17 cellular contexts compared by ENCODE assay signal in the genomic region with DNA sequence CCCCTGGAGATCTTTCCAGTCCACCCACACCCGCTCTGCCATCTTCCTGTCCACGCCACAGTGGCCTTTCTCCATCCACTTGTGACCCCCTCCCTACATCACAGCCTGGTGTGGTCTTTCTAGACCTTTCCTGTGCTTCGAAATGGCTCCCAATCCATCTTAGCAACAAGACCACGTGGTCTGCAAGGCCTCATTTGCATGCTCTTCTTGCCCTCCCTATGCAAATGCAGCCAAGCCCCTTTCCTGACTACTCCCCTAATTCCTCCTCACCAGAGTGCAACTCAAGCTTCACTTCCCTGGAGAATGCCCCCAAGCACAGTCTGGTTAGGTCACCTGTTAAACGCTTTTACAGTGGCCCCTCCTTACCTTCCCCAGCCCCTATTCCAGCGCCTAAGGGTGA. TPM values are rescaled to one million over a fixed set of nuclear protein-coding genes. Genes with fewer than 3 reads are reported as not detected.
DNase-seq lines count a peak whose midpoint lies in the region; ATAC-seq, FAIRE-seq and TF ChIP-seq lines count a peak whose summit lies in the region.
"Had no signal": no experiment of that assay in that cellular context is flagged by ENCODE, and none has a peak within 500 bp of the region (broad histone marks: within the 10 kb centered on the region; RNA-seq: fewer than 3 reads in every experiment).

No MANE protein-coding gene starts in this region.

- H3K27ac Mint-ChIP-seq in activated naive CD4-positive, alpha-beta T cell treated with anti-CD3 and anti-CD28 coated beads for 36 hours, result peak overlapping the region; percentile 22
- peak overlapping the region; percentile 18 to 60 (median 24) for H3K27ac Mint-ChIP-seq in brain
- peak overlapping the region; percentile 96 for H3K27ac Mint-ChIP-seq in stimulated activated effector memory CD8-positive, alpha-beta T cell treated with anti-CD3 and anti-CD28 coated beads, Interleukin-12 subunit alpha, Interleukin-12 subunit beta, amount 100 ng/mL, for 72 hours
- H3K27ac Mint-ChIP-seq: endodermal cell had no signal

- H3K4me1 Mint-ChIP-seq in activated naive CD4-positive, alpha-beta T cell treated with anti-CD3 and anti-CD28 coated beads for 36 hours (ENCODE audit: low read depth), result peaks cover 75% of the 10 kb centered on the region
- H3K4me1 Mint-ChIP-seq in brain, result peaks cover 49% of the 10 kb centered on the region
- H3K4me1 Mint-ChIP-seq in stimulated activated effector memory CD8-positive, alpha-beta T cell treated with anti-CD3 and anti-CD28 coated beads, Interleukin-12 subunit alpha, Interleukin-12 subunit beta, amount 100 ng/mL, for 72 hours, result peaks cover 85% of the 10 kb centered on the region

- FAIRE-seq in D721Med (lab: Jason Lieb, UNC), result no peak
- FAIRE-seq: frontal cortex had no signal

- H3K36me3 Mint-ChIP-seq in activated naive CD4-positive, alpha-beta T cell treated with anti-CD3 and anti-CD28 coated beads for 36 hours (ENCODE audit: low read depth), result peaks cover 63% of the 10 kb centered on the region
- H3K36me3 Mint-ChIP-seq in brain, result peaks cover 56% of the 10 kb centered on the region
- peaks cover 97% of the 10 kb centered on the region for H3K36me3 Mint-ChIP-seq in stimulated activated effector memory CD8-positive, alpha-beta T cell treated with anti-CD3 and anti-CD28 coated beads, Interleukin-12 subunit alpha, Interleukin-12 subunit beta, amount 100 ng/mL, for 72 hours

- H3K9me3 Mint-ChIP-seq in activated naive CD4-positive, alpha-beta T cell treated with anti-CD3 and anti-CD28 coated beads for 36 hours, result no peaks in the 10 kb centered on the region
- H3K9me3 Mint-ChIP-seq in brain, result no peaks in the 10 kb centered on the region
- H3K9me3 Mint-ChIP-seq in stimulated activated effector memory CD8-positive, alpha-beta T cell treated with anti-CD3 and anti-CD28 coated beads, Interleukin-12 subunit alpha, Interleukin-12 subunit beta, amount 100 ng/mL, for 72 hours, result no peaks in the 10 kb centered on the region
- H3K9me3 Mint-ChIP-seq: endodermal cell; stimulated activated naive CD8-positive, alpha-beta T cell treated with anti-CD3 and anti-CD28 coated beads, Interleukin-15, amount 100 ng/mL, for 72 hours had no signal

- no peaks in the 10 kb centered on the region for H3K27me3 Mint-ChIP-seq in activated naive CD4-positive, alpha-beta T cell treated with anti-CD3 and anti-CD28 coated beads for 36 hours (ENCODE audit: low read depth)
- peaks cover 10% of the 10 kb centered on the region for H3K27me3 Mint-ChIP-seq in brain
- H3K27me3 Mint-ChIP-seq: stimulated activated naive CD8-positive, alpha-beta T cell treated with anti-CD3 and anti-CD28 coated beads, Interleukin-15, amount 100 ng/mL, for 72 hours had no signal

- CTCF ChIA-PET in activated naive CD4-positive, alpha-beta T cell treated with anti-CD3 and anti-CD28 coated beads for 36 hours (lab: Charles Lee), result interaction anchor here (1.1 to 3.1 kb wide), 3 partner anchors 17 to 34 kb away, joined by 3 to 13 read pairs (median 4); no protein-coding TSS in a partner anchor
- CTCF ChIA-PET in RWPE1 (lab: Yijun Ruan, JAX), result interaction anchor here (0.6 kb wide), 1 partner anchor 47 kb away, joined by 3 read pairs; no protein-coding TSS in a partner anchor

- H3K27ac ChIP-seq in RWPE1, result peak overlapping the region; percentile 98
- H3K27ac ChIP-seq: cardiac muscle cell had no signal

- no peak overlapping the region for H3K4me3 Mint-ChIP-seq in activated naive CD4-positive, alpha-beta T cell treated with anti-CD3 and anti-CD28 coated beads for 36 hours
- H3K4me3 Mint-ChIP-seq in brain, result peak overlapping the region in 2 of 5 experiments; percentile 4 to 10
- H3K4me3 Mint-ChIP-seq in stimulated activated effector memory CD8-positive, alpha-beta T cell treated with anti-CD3 and anti-CD28 coated beads, Interleukin-12 subunit alpha, Interleukin-12 subunit beta, amount 100 ng/mL, for 72 hours, result peak overlapping the region; percentile 97
- H3K4me3 Mint-ChIP-seq: endodermal cell; stimulated activated naive CD8-positive, alpha-beta T cell treated with anti-CD3 and anti-CD28 coated beads, Interleukin-15, amount 100 ng/mL, for 72 hours had no signal

- intact Hi-C loops in activated naive CD4-positive, alpha-beta T cell treated with anti-CD3 and anti-CD28 coated beads for 36 hours (cut with micrococcal nuclease), result no loop called here

- no peak for ATAC-seq in stimulated activated effector memory CD8-positive, alpha-beta T cell treated with anti-CD3 and anti-CD28 coated beads, Interleukin-12 subunit alpha, Interleukin-12 subunit beta, amount 100 ng/mL, for 72 hours
- ATAC-seq in HG03469 (IDR thresholded peaks at IDR 0.05; ENCODE audit: unreplicated experiment), result no peak
- ATAC-seq: stimulated activated naive CD8-positive, alpha-beta T cell treated with anti-CD3 and anti-CD28 coated beads, Interleukin-15, amount 100 ng/mL, for 72 hours had no signal

- TF ChIP-seq CTCF in RWPE1 (conservative IDR thresholded peaks at IDR 0.05; ENCODE audit: low read depth) (no peak), brain (conservative IDR thresholded peaks at IDR 0.05) (no peak), D721Med (IDR thresholded peaks at IDR 0.05; ENCODE audit: insufficient read depth, missing control alignments) (no peak)

- no peak for DNase-seq in activated naive CD4-positive, alpha-beta T cell treated with anti-CD3 and anti-CD28 coated beads for 36 hours
- no peak for DNase-seq in activated naive CD4-positive, alpha-beta T cell treated with anti-CD3 and anti-CD28 coated beads, Interleukin-2, amount 50 U/mL, for 16 hours
- DNase-seq in RWPE1 (ENCODE audit: low spot score) (no peak), D721Med (ENCODE audit: insufficient read length, low spot score) (no peak), cortex of kidney (lab: John Stamatoyannopoulos, UW) (no peak)
- DNase-seq in stimulated activated effector memory CD8-positive, alpha-beta T cell treated with anti-CD3 and anti-CD28 coated beads, Interleukin-12 subunit alpha, Interleukin-12 subunit beta, amount 100 ng/mL, for 72 hours (ENCODE audit: low spot score in 2 of 2), result no peak
- DNase-seq: activated CD4-positive, CD25-positive, alpha-beta regulatory T cell treated with anti-CD3 and anti-CD28 coated beads, Interleukin-2, amount 50 U/mL, for 72 hours; activated effector memory CD4-positive, alpha-beta T cell treated with Interleukin-2 at 50 U/mL for 16 hours; endodermal cell; KG1; NCI-H146; NCI-H446 treated with DMSO at 0.1 percent for 48 hours; stimulated activated naive CD8-positive, alpha-beta T cell treated with anti-CD3 and anti-CD28 coated beads, Interleukin-15, amount 100 ng/mL, for 72 hours had no signal

- POLR2A ChIA-PET in RWPE1 (lab: Yijun Ruan, JAX; ENCODE audit: low non-redundant PET), result no interaction called here

RNA-seq across cellular contexts. Expression of a gene that starts 6.1 kb away (rescaled TPM):
- total RNA-seq in activated naive CD4-positive, alpha-beta T cell treated with anti-CD3 and anti-CD28 coated beads for 36 hours, result 10 to 100 TPM; 67.7 TPM
- polyA plus RNA-seq in brain (ENCODE audit: insufficient read depth, low read depth, low replicate concordance), result 53.1 TPM

RNA-seq across cellular contexts. Expression of a gene that starts 14.4 kb away (rescaled TPM):
- 1 to 10 TPM; 1.1 to 1.3 TPM for total RNA-seq in activated naive CD4-positive, alpha-beta T cell treated with anti-CD3 and anti-CD28 coated beads for 36 hours
- polyA plus RNA-seq in brain (ENCODE audit: insufficient read depth, low read depth, low replicate concordance), result 24.4 TPM

RNA-seq across cellular contexts. Expression of a gene that starts 21.5 kb away (rescaled TPM):
- under 1 TPM in 1 of 2 experiments, not detected in 1; 0.14 TPM for total RNA-seq in activated naive CD4-positive, alpha-beta T cell treated with anti-CD3 and anti-CD28 coated beads for 36 hours
- 1.6 TPM for polyA plus RNA-seq in brain (ENCODE audit: insufficient read depth, low read depth, low replicate concordance)
- total RNA-seq: frontal cortex had no signal

RNA-seq across cellular contexts. Expression of a gene that starts 49.2 kb away (rescaled TPM):
- 10 to 100 TPM; 10.5 to 11.1 TPM for total RNA-seq in activated naive CD4-positive, alpha-beta T cell treated with anti-CD3 and anti-CD28 coated beads for 36 hours
- polyA plus RNA-seq in brain (ENCODE audit: insufficient read depth, low read depth, low replicate concordance), result 80.8 TPM

RNA-seq across cellular contexts. Expression of a gene that starts 57.1 kb away (rescaled TPM):
- 1 to 10 TPM in 1 of 2 experiments, under 1 TPM in 1; 0.95 to 1.7 TPM for total RNA-seq in activated naive CD4-positive, alpha-beta T cell treated with anti-CD3 and anti-CD28 coated beads for 36 hours
- 11.2 TPM for polyA plus RNA-seq in brain (ENCODE audit: insufficient read depth, low read depth, low replicate concordance)

Comparison
In these comparisons a context has a peak if more than half of its experiments do, and no peak if none do; other contexts are left out.
1. H3K27ac Mint-ChIP-seq: peak in every context shown above with its lines; median percentile 96 in stimulated activated effector memory CD8-positive, alpha-beta T cell treated with anti-CD3 and anti-CD28 coated beads, Interleukin-12 subunit alpha, Interleukin-12 subunit beta, amount 100 ng/mL, for 72 hours; 24 in brain; 22 in activated naive CD4-positive, alpha-beta T cell treated with anti-CD3 and anti-CD28 coated beads for 36 hours.